8 cellular contexts compared by ENCODE assay signal in the genomic region with DNA sequence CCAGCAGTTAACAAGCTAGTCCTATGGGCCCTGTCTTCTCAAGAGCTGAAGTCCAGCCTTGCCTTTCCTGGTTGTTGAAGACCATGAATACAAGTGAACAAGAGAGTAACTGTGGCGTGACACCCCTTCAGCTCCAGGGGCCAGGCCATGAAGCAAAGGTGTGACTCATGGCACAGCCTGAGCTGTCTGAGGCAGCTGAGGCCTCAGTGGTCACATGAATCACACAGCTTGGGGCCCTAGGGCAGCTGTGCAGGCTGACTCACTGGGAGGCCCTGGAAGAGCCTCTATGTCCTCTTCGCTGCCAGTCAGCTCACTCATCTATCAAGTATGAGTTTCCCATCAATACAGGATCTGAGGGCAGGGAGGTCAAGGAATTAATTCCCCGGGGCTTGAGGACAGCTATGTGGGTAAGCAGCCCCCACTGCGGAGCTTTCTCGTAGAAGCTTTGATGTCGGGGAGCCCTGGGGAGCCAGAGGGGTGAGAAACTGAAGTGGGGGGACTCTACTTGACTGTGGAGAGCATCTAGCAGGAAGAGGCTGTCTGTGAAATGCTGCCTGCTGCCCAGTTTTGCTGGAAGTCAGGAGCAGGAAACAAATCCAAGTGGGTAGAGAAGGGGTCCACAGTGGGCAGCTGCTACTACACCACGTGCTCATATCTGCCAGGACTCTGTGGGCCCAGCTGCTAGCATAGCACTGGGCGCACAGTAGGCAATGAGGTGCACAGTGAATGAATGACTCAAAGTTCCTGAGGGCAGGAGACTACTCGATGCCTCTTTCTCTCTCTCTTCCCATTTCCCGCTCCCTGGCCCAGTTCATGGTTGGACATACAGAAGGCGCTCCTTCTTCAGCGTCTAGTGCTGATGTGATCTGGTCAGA. TPM values are rescaled to one million over a fixed set of nuclear protein-coding genes. Genes with fewer than 3 reads are reported as not detected.
DNase-seq lines count a peak whose midpoint lies in the region; ATAC-seq, FAIRE-seq and TF ChIP-seq lines count a peak whose summit lies in the region.

No MANE protein-coding gene starts in this region.

- H3K36me3 ChIP-seq in HUES48 (ENCODE audit: control insufficient read depth, insufficient read depth, low read length) (peaks cover 7% of the 10 kb centered on the region), esophagus squamous epithelium (no peaks in the 10 kb centered on the region), skeletal muscle tissue (ENCODE audit: control insufficient read depth in 3 of 3, insufficient read depth in 3 of 3, low read length in 3 of 3) (peaks cover 0 to 7% (median 4%) of the 10 kb centered on the region in 3 donors)

- FAIRE-seq in A549 (lab: Jason Lieb, UNC) = peak; percentile 51

- intact Hi-C loops in esophagus squamous epithelium (cut with DNase I) = no loop called here

- no peak overlapping the region for H3K9ac ChIP-seq in HUES48 (ENCODE audit: low read depth, low read length)
- H3K9ac ChIP-seq in skeletal muscle tissue (ENCODE audit: low read depth in 1 of 3, low read length in 3 of 3) = peak overlapping the region in 1 of 3 donors; percentile 33

- TF ChIP-seq CTCF in A549 (IDR thresholded peaks at IDR 0.05) (no peak), esophagus squamous epithelium (IDR thresholded peaks at IDR 0.05) (no peak)

- TF ChIP-seq EP300 in A549 (IDR thresholded peaks at IDR 0.05) = peak; percentile 87 to 95; a peak in 3 of 5 replicates

- 24% methylated on average over 12 of the region's 12 CpGs for whole genome bisulfite sequencing in A549 (ENCODE audit: missing lambda C conversion rate)
- 38 to 46% methylated on average over 10 of the region's 12 CpGs for WGBS in esophagus squamous epithelium, 2 donors

- no peaks in the 10 kb centered on the region for H3K27me3 ChIP-seq in HUES48 (ENCODE audit: control insufficient read depth, insufficient read depth, low read length)
- no peaks in the 10 kb centered on the region for H3K27me3 ChIP-seq in esophagus squamous epithelium
- no peaks in the 10 kb centered on the region for H3K27me3 ChIP-seq in skeletal muscle tissue (ENCODE audit: control insufficient read depth in 3 of 3, insufficient read depth in 3 of 3, low read length in 3 of 3)

- POLR2A ChIA-PET in A549 (lab: Yijun Ruan, JAX) = interaction anchor here (0.7 to 3.1 kb wide), 8 partner anchors 9 to 149 kb away, joined by 3 to 11 read pairs (median 4); a partner anchor contains a TSS

- TF ChIP-seq POLR2A in A549 (IDR thresholded peaks at IDR 0.05; ENCODE audit: low read length) (no peak), esophagus squamous epithelium (IDR thresholded peaks at IDR 0.05) (no peak)

- CTCF ChIA-PET in A549 (lab: Yijun Ruan, JAX) = interaction anchor here (0.7 to 14.7 kb wide), 23 partner anchors 8 to 470 kb away, joined by 3 to 267 read pairs (median 17); a partner anchor contains a TSS

- H3K4me1 ChIP-seq in A549 = peaks cover 82% of the 10 kb centered on the region
- peaks cover 13% of the 10 kb centered on the region for H3K4me1 ChIP-seq in HUES48 (ENCODE audit: control insufficient read depth, insufficient read depth, low read length)
- peaks cover 50 to 73% (median 50%) of the 10 kb centered on the region in 3 donors for H3K4me1 ChIP-seq in esophagus squamous epithelium
- H3K4me1 ChIP-seq in skeletal muscle tissue (ENCODE audit: control insufficient read depth in 3 of 3, insufficient read depth in 3 of 3, low read length in 3 of 3) = peaks cover 11 to 50% (median 38%) of the 10 kb centered on the region in 3 donors

- peak; percentile 83 to 89 for ATAC-seq in A549
- no peak for ATAC-seq in GM18867 (IDR thresholded peaks at IDR 0.05; ENCODE audit: unreplicated experiment)
- ATAC-seq in HG03354 (IDR thresholded peaks at IDR 0.05; ENCODE audit: poor library complexity, severe bottlenecking, unreplicated experiment) = no peak

- H3K4me2 ChIP-seq in A549 = peak overlapping the region; percentile 63

- peak overlapping the region; percentile 95 to 96 for H3K27ac ChIP-seq in A549
- H3K27ac ChIP-seq in HUES48 (ENCODE audit: low read depth, low read length) = peak overlapping the region; percentile 31
- peak overlapping the region; percentile 87 to 90 (median 88) for H3K27ac ChIP-seq in esophagus squamous epithelium
- peak overlapping the region; percentile 74 for H3K27ac ChIP-seq in skeletal muscle tissue (ENCODE audit: low read depth, low read length)

- H3K4me3 ChIP-seq in A549 (no peak overlapping the region; the same call in 2 of the 3 replicates), HUES48 (ENCODE audit: low read depth, low read length) (no peak overlapping the region), esophagus squamous epithelium (no peak overlapping the region), skeletal muscle tissue (ENCODE audit: low read length in 3 of 3) (no peak overlapping the region)

- no peaks in the 10 kb centered on the region for H3K9me3 ChIP-seq in A549
- no peaks in the 10 kb centered on the region for H3K9me3 ChIP-seq in HUES48 (ENCODE audit: control insufficient read depth, insufficient read depth, low read length)
- no peaks in the 10 kb centered on the region for H3K9me3 ChIP-seq in esophagus squamous epithelium
- no peaks in the 10 kb centered on the region for H3K9me3 ChIP-seq in skeletal muscle tissue (ENCODE audit: control insufficient read depth in 3 of 3, low read length in 3 of 3)

- peak; percentile 1 to 9; a peak in 1 of 5 replicates for TF ChIP-seq RAD21 in A549 (conservative IDR thresholded peaks at IDR 0.05 in 1 of 2, IDR thresholded peaks at IDR 0.05 in 1 of 2)

- DNase-seq in A549 (ENCODE audit: low read depth in 1 of 2, low spot score in 1 of 2) = peak; percentile 95 to 98
- DNase-seq in activated CD8-positive, alpha-beta memory T cell treated with anti-CD3 and anti-CD28 coated beads for 24 hours = peak; percentile 81
- DNase-seq in esophagus squamous epithelium (lab: John Stamatoyannopoulos, UW) = peak; percentile 17
- no peak for DNase-seq in NCI-H2227 treated with DMSO at 0.1 percent for 48 hours (lab: John Stamatoyannopoulos, UW)

TF ChIP-seq in A549, 52 proteins besides CTCF, POLR2A, EP300 and RAD21 (continues in another document):
- TF ChIP-seq HOXB5 (CRISPR knock-in tag; IDR thresholded peaks at IDR 0.05) (peak; percentile 64), MYC (IDR thresholded peaks at IDR 0.05; ENCODE audit: borderline replicate concordance, low read length) (peak; percentile 11; the same call in 1 of the 2 replicates), CEBPB (IDR thresholded peaks at IDR 0.05) (peak in 1 of 2 experiments; percentile 76; a peak in 2 of 4 replicates), SMC3 (IDR thresholded peaks at IDR 0.05) (peak; percentile 36; the same call in 1 of the 3 replicates), CHD2 (IDR thresholded peaks at IDR 0.05; ENCODE audit: low read length, partially characterized antibody) (no peak), ZNF302 (CRISPR knock-in tag; IDR thresholded peaks at IDR 0.05) (peak; percentile 22; the same call in 1 of the 2 replicates), SREBF2 (IDR thresholded peaks at IDR 0.05) (no peak), POLR2AphosphoS2 (conservative IDR thresholded peaks at IDR 0.05; ENCODE audit: low read length) (no peak)
- TF ChIP-seq, protein P1, sequence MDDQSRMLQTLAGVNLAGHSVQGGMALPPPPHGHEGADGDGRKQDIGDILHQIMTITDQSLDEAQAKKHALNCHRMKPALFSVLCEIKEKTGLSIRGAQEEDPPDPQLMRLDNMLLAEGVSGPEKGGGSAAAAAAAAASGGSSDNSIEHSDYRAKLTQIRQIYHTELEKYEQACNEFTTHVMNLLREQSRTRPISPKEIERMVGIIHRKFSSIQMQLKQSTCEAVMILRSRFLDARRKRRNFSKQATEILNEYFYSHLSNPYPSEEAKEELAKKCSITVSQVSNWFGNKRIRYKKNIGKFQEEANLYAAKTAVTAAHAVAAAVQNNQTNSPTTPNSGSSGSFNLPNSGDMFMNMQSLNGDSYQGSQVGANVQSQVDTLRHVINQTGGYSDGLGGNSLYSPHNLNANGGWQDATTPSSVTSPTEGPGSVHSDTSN (IDR thresholded peaks at IDR 0.05) = peak; percentile 93
- TF ChIP-seq, protein P2, sequence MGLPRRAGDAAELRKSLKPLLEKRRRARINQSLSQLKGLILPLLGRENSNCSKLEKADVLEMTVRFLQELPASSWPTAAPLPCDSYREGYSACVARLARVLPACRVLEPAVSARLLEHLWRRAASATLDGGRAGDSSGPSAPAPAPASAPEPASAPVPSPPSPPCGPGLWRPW (IDR thresholded peaks at IDR 0.05) = no peak

RNA-seq across cellular contexts. Expression of a gene that starts 13.7 kb away (rescaled TPM):
- polyA plus RNA-seq in A549 (2011; rRNA removed) (not detected in 2 replicates), A549 (2017; fragmentation: RNase III; extraction: RNeasy Plus Mini Kit Qiagen cat#74134 plus additional on column Dnase treatment) (0.03 TPM in 1 of 3 replicates, not detected in the others)
- 0.01 TPM in 1 of 2 replicates, not detected in the other for polyA plus RNA-seq in A549 (2012; cell fraction: cytosol; rRNA removed)
- 0.05 TPM in 2 replicates for polyA plus RNA-seq in A549 (2012; cell fraction: nucleus; rRNA removed)
- not detected in 2 replicates for polyA minus RNA-seq in A549 (2011; rRNA and poly(A)+ RNA removed)
- total RNA-seq in esophagus squamous epithelium (10 to 100 TPM; 29.5 to 55.3 (median 38.2) TPM), skeletal muscle tissue (not detected)

RNA-seq across cellular contexts. Expression of a gene that starts 21.3 kb away (rescaled TPM):
- polyA plus RNA-seq in A549 (2011; rRNA removed) (184 and 204 TPM in 2 replicates), A549 (2017; fragmentation: RNase III; extraction: RNeasy Plus Mini Kit Qiagen cat#74134 plus additional on column Dnase treatment) (292 to 337 TPM (median 294 TPM) in 3 replicates)
- polyA plus RNA-seq in A549 (2012; cell fraction: cytosol; rRNA removed) = 490 and 496 TPM in 2 replicates
- polyA plus RNA-seq in A549 (2012; cell fraction: nucleus; rRNA removed) = 408 and 515 TPM in 2 replicates
- 222 and 228 TPM in 2 replicates for polyA minus RNA-seq in A549 (2011; rRNA and poly(A)+ RNA removed)
- total RNA-seq in esophagus squamous epithelium (100 to 1,000 TPM; 176 to 240 (median 198) TPM), skeletal muscle tissue (74.1 TPM)

RNA-seq across cellular contexts. Expression of a gene that starts 28.0 kb away (rescaled TPM):
- polyA plus RNA-seq in A549 (2011; rRNA removed) (13.6 and 17.2 TPM in 2 replicates), A549 (2017; fragmentation: RNase III; extraction: RNeasy Plus Mini Kit Qiagen cat#74134 plus additional on column Dnase treatment) (34.0 to 45.6 TPM (median 40.5 TPM) in 3 replicates)
- polyA plus RNA-seq in A549 (2012; cell fraction: cytosol; rRNA removed) = 25.4 and 34.6 TPM in 2 replicates
- polyA plus RNA-seq in A549 (2012; cell fraction: nucleus; rRNA removed) = 32.3 and 36.6 TPM in 2 replicates
- polyA minus RNA-seq in A549 (2011; rRNA and poly(A)+ RNA removed) = 20.7 and 21.2 TPM in 2 replicates
- total RNA-seq in esophagus squamous epithelium (10 to 100 TPM; 12.8 to 21.5 (median 18.7) TPM), skeletal muscle tissue (4.2 TPM)

Comparison
In these comparisons a context has a peak if more than half of its experiments do, and no peak if none do; other contexts are left out.
1. ATAC-seq: peak in A549 (2 of 2); none in GM18867 (single experiment) and HG03354 (single experiment).
2. H3K27ac ChIP-seq: peak in every context shown above with its lines; median percentile 96 in A549; 88 in esophagus squamous epithelium; 74 in skeletal muscle tissue; 31 in HUES48.
3. RNA of a gene that starts 13.7 kb away (total RNA-seq): 29.5 to 55.3 TPM in esophagus squamous epithelium; not detected in skeletal muscle tissue (single experiment); every median in the first group is over 10 times any median in the second.